In the genomic region with DNA sequence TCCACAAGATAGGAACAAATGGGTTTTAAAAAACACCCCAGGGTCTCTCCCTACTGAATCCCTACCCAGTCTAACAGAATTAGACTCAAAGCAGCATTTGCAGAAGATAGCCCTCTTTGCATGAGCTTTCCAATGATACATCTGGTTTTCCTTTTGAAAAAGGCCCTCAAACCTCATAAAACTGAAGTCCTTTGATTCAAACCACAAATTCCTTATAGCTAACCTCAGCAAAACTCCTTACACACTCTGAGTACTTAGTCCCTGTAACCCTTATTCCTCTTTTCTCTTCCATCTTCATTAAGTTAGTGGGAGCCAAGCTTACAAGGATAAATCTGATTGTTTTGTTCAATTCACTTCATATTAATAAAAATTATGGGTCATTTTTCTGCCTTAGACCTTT, we compare ENCODE assay signal across 17 cellular contexts.
A peak's percentile ranks its signal among the peaks of the same experiment; 100 is the strongest.
DNase-seq lines count a peak whose midpoint lies in the region; ATAC-seq and TF ChIP-seq lines count a peak whose summit lies in the region.
"Had no signal": no experiment of that assay in that cellular context is flagged by ENCODE, and none has a peak within 500 bp of the region (broad histone marks: within the 10 kb centered on the region; RNA-seq: fewer than 3 reads in every experiment).

No MANE protein-coding gene starts in this region.

- H3K4me3 ChIP-seq in BJ (ENCODE audit: low read depth, low read length): no peak overlapping the region
- H3K4me3 ChIP-seq: coronary artery, HAP-1, heart left ventricle had no signal

- H3K36me3 ChIP-seq in BJ (ENCODE audit: control insufficient read depth, insufficient read depth, low read length): no peaks in the 10 kb centered on the region
- H3K36me3 ChIP-seq: HAP-1, heart left ventricle had no signal

- H3K27me3 ChIP-seq in BJ (ENCODE audit: control insufficient read depth, insufficient read depth, low read length): no peaks in the 10 kb centered on the region

- DNase-seq in BJ (ENCODE audit: low read depth): peak; percentile 65
- DNase-seq in M059J (ENCODE audit: low read depth): peak; percentile 88
- peak; percentile 66 for DNase-seq in astrocyte of the hippocampus (ENCODE audit: low read depth, low spot score)
- DNase-seq in kidney tubule cell (ENCODE audit: low spot score): peak; percentile 61
- DNase-seq in hypothalamus (lab: John Stamatoyannopoulos, UW): no peak
- DNase-seq in ecto neural progenitor cell (ENCODE audit: low spot score): no peak
- DNase-seq: activated CD8-positive, alpha-beta memory T cell treated with anti-CD3 and anti-CD28 coated beads for 24 hours; heart left ventricle; islet precursor cell; midbrain; NCI-H1092 treated with DMSO at 0.1 percent for 48 hours; NCI-H774 had no signal

- CTCF ChIA-PET in BJ (lab: Yijun Ruan, JAX): interaction anchor here (2.2 to 2.8 kb wide), 2 partner anchors 11 to 25 kb away, joined by 6 to 7 read pairs; no protein-coding TSS in a partner anchor

- no peak for TF ChIP-seq CTCF in BJ (IDR thresholded peaks at IDR 0.05; ENCODE audit: insufficient read depth, low read depth, low read length)

- POLR2A ChIA-PET in BJ (lab: Charles Lee): interaction anchor here (0.7 kb wide), 1 partner anchor 421 kb away, joined by 6 read pairs; no protein-coding TSS in a partner anchor

- ATAC-seq in HG02623 (IDR thresholded peaks at IDR 0.05; ENCODE audit: unreplicated experiment) (no peak), HG03108 (IDR thresholded peaks at IDR 0.05; ENCODE audit: unreplicated experiment) (no peak)
- ATAC-seq: heart left ventricle, WTC11 had no signal

Comparison
In these comparisons a context has a peak if more than half of its experiments do, and no peak if none do; other contexts are left out.
1. DNase-seq: peak in BJ (single experiment), M059J (single experiment), astrocyte of the hippocampus (single experiment) and kidney tubule cell (single experiment); none in hypothalamus (0 of 51) and ecto neural progenitor cell (single experiment).